In genomic region chr2:216698895-216699294, GRCh38 we compare ENCODE assay signal across 8 cellular contexts. TPM values are rescaled to one million over a fixed set of nuclear protein-coding genes. Genes with fewer than 3 reads are reported as not detected.
A peak's percentile ranks its signal among the peaks of the same experiment; 100 is the strongest.
DNase-seq lines count a peak whose midpoint lies in the region; ATAC-seq and TF ChIP-seq lines count a peak whose summit lies in the region.

No MANE protein-coding gene starts in this region.

- peak; percentile 64 for ATAC-seq in HG03103 (IDR thresholded peaks at IDR 0.05; ENCODE audit: low read depth, unreplicated experiment)
- peak; percentile 76 to 79 for ATAC-seq in stimulated activated naive B cell treated with anti-CD40 and anti-IgM and Interleukin-4, amounts not matched to agents 10 μg/mL and 1 μg/mL and 100 μg/mL, for 72 hours (replicated peaks)

- H3K4me1 Mint-ChIP-seq in stimulated activated naive B cell treated with anti-CD40 and anti-IgM and Interleukin-4, amounts not matched to agents 10 μg/mL and 1 μg/mL and 100 μg/mL, for 72 hours: peaks cover 4 to 12% of the 10 kb centered on the region in 2 donors

- H3K27me3 Mint-ChIP-seq in stimulated activated naive B cell treated with anti-CD40 and anti-IgM and Interleukin-4, amounts not matched to agents 10 μg/mL and 1 μg/mL and 100 μg/mL, for 72 hours: peaks cover 26 to 32% of the 10 kb centered on the region in 2 donors

- no peaks in the 10 kb centered on the region for H3K9me3 Mint-ChIP-seq in stimulated activated naive B cell treated with anti-CD40 and anti-IgM and Interleukin-4, amounts not matched to agents 10 μg/mL and 1 μg/mL and 100 μg/mL, for 72 hours

- H3K4me3 Mint-ChIP-seq in stimulated activated naive B cell treated with anti-CD40 and anti-IgM and Interleukin-4, amounts not matched to agents 10 μg/mL and 1 μg/mL and 100 μg/mL, for 72 hours: no peak overlapping the region

- no peak overlapping the region for H3K4me3 ChIP-seq in lower leg skin (ENCODE audit: low read depth, poor library complexity, severe bottlenecking)

- H3K36me3 Mint-ChIP-seq in stimulated activated naive B cell treated with anti-CD40 and anti-IgM and Interleukin-4, amounts not matched to agents 10 μg/mL and 1 μg/mL and 100 μg/mL, for 72 hours: no peaks in the 10 kb centered on the region

- 9 to 10% methylated on average over 5 of the region's 5 CpGs for WGBS in lower leg skin, 2 donors

- no peak for TF ChIP-seq CTCF in lower leg skin (IDR thresholded peaks at IDR 0.05)

- no peak overlapping the region for H3K27ac Mint-ChIP-seq in stimulated activated naive B cell treated with anti-CD40 and anti-IgM and Interleukin-4, amounts not matched to agents 10 μg/mL and 1 μg/mL and 100 μg/mL, for 72 hours

- intact Hi-C loops in lower leg skin (cut with DNase I; ENCODE audit: low total_unique reads): loop anchor here (5.0 to 10.0 kb wide), 2 partner anchors 813 to 1016 kb away; no protein-coding TSS in a partner anchor

- DNase-seq in GM04504 (ENCODE audit: low read depth): peak; percentile 31
- DNase-seq in NCI-H460 (ENCODE audit: extremely low read depth, low read depth): peak; percentile 64
- DNase-seq in amniotic stem cell (lab: John Stamatoyannopoulos, UW): peak; percentile 68
- peak; percentile 73 for DNase-seq in iPS-NIHi7 (ENCODE audit: extremely low spot score)
- no peak for DNase-seq in stimulated activated naive B cell treated with anti-CD40 and anti-IgM and Interleukin-4, amounts not matched to agents 10 μg/mL and 1 μg/mL and 100 μg/mL, for 72 hours
- no peak for DNase-seq in effector CD8-positive, alpha-beta T cell (lab: John Stamatoyannopoulos, UW)
- DNase-seq in lower leg skin (ENCODE audit: low spot score in 2 of 2): no peak

- no peak for TF ChIP-seq POLR2A in lower leg skin (IDR thresholded peaks at IDR 0.05)

RNA-seq across cellular contexts. Expression of gene IGFBP5, which starts 3.5 kb away (rescaled TPM):
- 0.82 and 2.2 TPM in 2 replicates for total RNA-seq in NCI-H460 (2014; rRNA removed; shearing (Covaris generic))
- polyA plus RNA-seq in NCI-H460 (2014; cell fraction: nucleus; rRNA removed): 0.05 and 0.39 TPM in 2 replicates
- 100 to 1,000 TPM in 3 of 4 donors, 10 to 100 TPM in 1; 27.7 to 460 (median 134) TPM for total RNA-seq in lower leg skin

Comparison
In these comparisons a context has a peak if more than half of its experiments do, and no peak if none do; other contexts are left out.
1. DNase-seq: peak in GM04504 (single experiment), NCI-H460 (single experiment), amniotic stem cell (single experiment) and iPS-NIHi7 (single experiment); none in stimulated activated naive B cell treated with anti-CD40 and anti-IgM and Interleukin-4, amounts not matched to agents 10 μg/mL and 1 μg/mL and 100 μg/mL, for 72 hours (single experiment), effector CD8-positive, alpha-beta T cell (single experiment) and lower leg skin (0 of 2).